ENCODE assay signal across 16 cellular contexts in genomic region chr17:58703137-58703846, GRCh38. TPM values are rescaled to one million over a fixed set of nuclear protein-coding genes. Genes with fewer than 3 reads are reported as not detected.
DNase-seq lines count a peak whose midpoint lies in the region; ATAC-seq, FAIRE-seq and TF ChIP-seq lines count a peak whose summit lies in the region.
"Had no signal": no experiment of that assay in that cellular context is flagged by ENCODE, and none has a peak within 500 bp of the region (broad histone marks: within the 10 kb centered on the region; RNA-seq: fewer than 3 reads in every experiment).

No MANE protein-coding gene starts in this region.

- H3K4me3 Mint-ChIP-seq in HFFc6 = no peak overlapping the region
- H3K4me3 Mint-ChIP-seq in activated T-helper 1 cell treated with anti-CD3 and anti-CD28 coated beads, Interleukin-12 subunit alpha, Interleukin-12 subunit beta, Interleukin-2, Interleukin-4 antibody, amounts not matched to agents 30 ng/mL and 10 ng/mL and 1 ng/mL, durations not matched to agents 14 hours and 24 hours and 36 hours = no peak overlapping the region
- H3K4me3 Mint-ChIP-seq: activated CD4-positive, alpha-beta T cell treated with anti-CD3 and anti-CD28 coated beads, Interleukin-2, amount 10 ng/mL, durations not matched to agents 7 days and 5 days; activated naive CD4-positive, alpha-beta T cell treated with anti-CD3 and anti-CD28 coated beads, Interleukin-2, amount 10 ng/mL, durations not matched to agents 7 days and 5 days; B cell had no signal

- peaks cover 6% of the 10 kb centered on the region; the same call in 1 of the 2 replicates for H3K36me3 Mint-ChIP-seq in HFFc6 (ENCODE audit: low read depth)
- H3K36me3 Mint-ChIP-seq in activated T-helper 1 cell treated with anti-CD3 and anti-CD28 coated beads, Interleukin-12 subunit alpha, Interleukin-12 subunit beta, Interleukin-2, Interleukin-4 antibody, amounts not matched to agents 30 ng/mL and 10 ng/mL and 1 ng/mL, durations not matched to agents 14 hours and 24 hours and 36 hours (ENCODE audit: low read depth) = peaks cover 40% of the 10 kb centered on the region

- in situ Hi-C loops in ACHN (cut with HindIII; ENCODE audit: low pct_ligation_motif_present, low pct_unique_long_range_greater_than_20kb, low sequenced_read_pairs) = no loop called here

- no peak for FAIRE-seq in urothelium cell line (lab: Jason Lieb, UNC)
- FAIRE-seq: colon, GM19239, kidney had no signal

- ATAC-seq in HG02759 (IDR thresholded peaks at IDR 0.05; ENCODE audit: unreplicated experiment) (no peak), sciatic nerve (no peak)
- ATAC-seq: gastrocnemius medialis had no signal

- intact Hi-C loops in activated T-helper 1 cell treated with anti-CD3 and anti-CD28 coated beads, Interleukin-12 subunit alpha, Interleukin-12 subunit beta, Interleukin-2, Interleukin-4 antibody, amounts not matched to agents 30 ng/mL and 10 ng/mL and 1 ng/mL, durations not matched to agents 14 hours and 24 hours and 36 hours (cut with micrococcal nuclease) = loop anchor here (1.0 to 2.0 kb wide), 3 partner anchors 10 to 298 kb away; no protein-coding TSS in a partner anchor
- intact Hi-C loops in head of caudate nucleus (cut with DNase I) (no loop called here), sciatic nerve (cut with DNase I) (no loop called here)

- H3K4me1 Mint-ChIP-seq in HFFc6 (ENCODE audit: low read depth) = peaks cover 11% of the 10 kb centered on the region
- H3K4me1 Mint-ChIP-seq in activated T-helper 1 cell treated with anti-CD3 and anti-CD28 coated beads, Interleukin-12 subunit alpha, Interleukin-12 subunit beta, Interleukin-2, Interleukin-4 antibody, amounts not matched to agents 30 ng/mL and 10 ng/mL and 1 ng/mL, durations not matched to agents 14 hours and 24 hours and 36 hours (ENCODE audit: low read depth) = peaks cover 48% of the 10 kb centered on the region

- no peaks in the 10 kb centered on the region for H3K27me3 Mint-ChIP-seq in HFFc6 (ENCODE audit: insufficient read depth)
- H3K27me3 Mint-ChIP-seq in activated T-helper 1 cell treated with anti-CD3 and anti-CD28 coated beads, Interleukin-12 subunit alpha, Interleukin-12 subunit beta, Interleukin-2, Interleukin-4 antibody, amounts not matched to agents 30 ng/mL and 10 ng/mL and 1 ng/mL, durations not matched to agents 14 hours and 24 hours and 36 hours (ENCODE audit: insufficient read depth) = no peaks in the 10 kb centered on the region
- H3K27me3 Mint-ChIP-seq: activated CD4-positive, alpha-beta T cell treated with anti-CD3 and anti-CD28 coated beads, Interleukin-2, amount 10 ng/mL, durations not matched to agents 7 days and 5 days; activated naive CD4-positive, alpha-beta T cell treated with anti-CD3 and anti-CD28 coated beads, Interleukin-2, amount 10 ng/mL, durations not matched to agents 7 days and 5 days; B cell had no signal

- H3K9me3 Mint-ChIP-seq in HFFc6 = no peaks in the 10 kb centered on the region
- H3K9me3 Mint-ChIP-seq in activated T-helper 1 cell treated with anti-CD3 and anti-CD28 coated beads, Interleukin-12 subunit alpha, Interleukin-12 subunit beta, Interleukin-2, Interleukin-4 antibody, amounts not matched to agents 30 ng/mL and 10 ng/mL and 1 ng/mL, durations not matched to agents 14 hours and 24 hours and 36 hours = no peaks in the 10 kb centered on the region
- H3K9me3 Mint-ChIP-seq: activated CD4-positive, alpha-beta T cell treated with anti-CD3 and anti-CD28 coated beads, Interleukin-2, amount 10 ng/mL, durations not matched to agents 7 days and 5 days; activated naive CD4-positive, alpha-beta T cell treated with anti-CD3 and anti-CD28 coated beads, Interleukin-2, amount 10 ng/mL, durations not matched to agents 7 days and 5 days had no signal

- TF ChIP-seq CTCF in HFFc6 (IDR thresholded peaks at IDR 0.05) (no peak), fibroblast of the aortic adventitia (IDR thresholded peaks at IDR 0.05; ENCODE audit: insufficient read depth, low read length) (no peak)

- no peak overlapping the region for H3K4me3 ChIP-seq in fibroblast of the aortic adventitia (ENCODE audit: low read depth, low read length)
- H3K4me3 ChIP-seq: gastrocnemius medialis had no signal

- DNase-seq in ACHN (peak; percentile 65), HFFc6 (peak; percentile 42), fibroblast of the aortic adventitia (ENCODE audit: low read depth) (peak; percentile 78), urothelium cell line (ENCODE audit: low spot score) (no peak), head of caudate nucleus (no peak), sciatic nerve (ENCODE audit: low spot score) (no peak)
- DNase-seq in activated T-helper 1 cell treated with anti-CD3 and anti-CD28 coated beads, Interleukin-12 subunit alpha, Interleukin-12 subunit beta, Interleukin-2, Interleukin-4 antibody, amounts not matched to agents 30 ng/mL and 10 ng/mL and 1 ng/mL, durations not matched to agents 14 hours and 24 hours and 36 hours (ENCODE audit: low spot score) = no peak
- DNase-seq: activated CD4-positive, alpha-beta T cell treated with anti-CD3 and anti-CD28 coated beads, Interleukin-2, amount 10 ng/mL, durations not matched to agents 7 days and 5 days; activated naive CD4-positive, alpha-beta T cell treated with anti-CD3 and anti-CD28 coated beads, Interleukin-2, amount 10 ng/mL, durations not matched to agents 7 days and 5 days; DMS53; gastrocnemius medialis; kidney had no signal

- peak overlapping the region; percentile 73; the same call in 1 of the 2 replicates for H3K27ac Mint-ChIP-seq in HFFc6
- H3K27ac Mint-ChIP-seq in activated T-helper 1 cell treated with anti-CD3 and anti-CD28 coated beads, Interleukin-12 subunit alpha, Interleukin-12 subunit beta, Interleukin-2, Interleukin-4 antibody, amounts not matched to agents 30 ng/mL and 10 ng/mL and 1 ng/mL, durations not matched to agents 14 hours and 24 hours and 36 hours = peak overlapping the region; percentile 89
- H3K27ac Mint-ChIP-seq: activated CD4-positive, alpha-beta T cell treated with anti-CD3 and anti-CD28 coated beads, Interleukin-2, amount 10 ng/mL, durations not matched to agents 7 days and 5 days; activated naive CD4-positive, alpha-beta T cell treated with anti-CD3 and anti-CD28 coated beads, Interleukin-2, amount 10 ng/mL, durations not matched to agents 7 days and 5 days; B cell had no signal

RNA-seq across cellular contexts. Expression of gene RAD51C, which starts 10.9 kb away (rescaled TPM):
- 10 to 100 TPM; 20.8 to 27.4 (median 24.8) TPM for total RNA-seq in HFFc6 (2021; fragmentation: NEBNext Ultra II Directional; extraction: Animal tissue kit (Norgen Biotek cat#: 25700))
- 86.3 and 91.2 TPM in 2 replicates for total RNA-seq in activated T-helper 1 cell treated with anti-CD3 and anti-CD28 coated beads, Interleukin-12 subunit alpha, Interleukin-12 subunit beta, Interleukin-2, Interleukin-4 antibody, amounts not matched to agents 30 ng/mL and 10 ng/mL and 1 ng/mL, durations not matched to agents 14 hours and 24 hours and 36 hours
- 4.3 and 35.2 TPM in 2 replicates for total RNA-seq in fibroblast of the aortic adventitia (ENCODE audit: low replicate concordance)
- total RNA-seq in sciatic nerve = 27.8 TPM

RNA-seq across cellular contexts. Expression of gene TEX14, which starts 11.4 kb away (rescaled TPM):
- total RNA-seq in HFFc6 (2021; fragmentation: NEBNext Ultra II Directional; extraction: Animal tissue kit (Norgen Biotek cat#: 25700)) = under 1 TPM in 1 of 6 experiments, not detected in 5; 0.20 TPM
- 0.13 and 0.17 TPM in 2 replicates for total RNA-seq in activated T-helper 1 cell treated with anti-CD3 and anti-CD28 coated beads, Interleukin-12 subunit alpha, Interleukin-12 subunit beta, Interleukin-2, Interleukin-4 antibody, amounts not matched to agents 30 ng/mL and 10 ng/mL and 1 ng/mL, durations not matched to agents 14 hours and 24 hours and 36 hours
- total RNA-seq in fibroblast of the aortic adventitia (ENCODE audit: low replicate concordance) (not detected in 2 replicates), sciatic nerve (0.76 TPM)
- total RNA-seq: gastrocnemius medialis had no signal

RNA-seq across cellular contexts. Expression of gene PPM1E, which starts 52.4 kb away (rescaled TPM):
- total RNA-seq in HFFc6 (2021; fragmentation: NEBNext Ultra II Directional; extraction: Animal tissue kit (Norgen Biotek cat#: 25700)) = not detected
- 0.03 TPM in 1 of 2 replicates, not detected in the other for total RNA-seq in activated T-helper 1 cell treated with anti-CD3 and anti-CD28 coated beads, Interleukin-12 subunit alpha, Interleukin-12 subunit beta, Interleukin-2, Interleukin-4 antibody, amounts not matched to agents 30 ng/mL and 10 ng/mL and 1 ng/mL, durations not matched to agents 14 hours and 24 hours and 36 hours
- total RNA-seq in fibroblast of the aortic adventitia (ENCODE audit: low replicate concordance) (0.41 and 0.45 TPM in 2 replicates), sciatic nerve (0.22 TPM)
- total RNA-seq: activated CD4-positive, alpha-beta T cell treated with anti-CD3 and anti-CD28 coated beads, Interleukin-2, amount 10 ng/mL, durations not matched to agents 7 days and 5 days; B cell had no signal

Comparison
In these comparisons a context has a peak if more than half of its experiments do, and no peak if none do; other contexts are left out.
1. DNase-seq: peak in ACHN (single experiment), HFFc6 (single experiment) and fibroblast of the aortic adventitia (single experiment); none in activated T-helper 1 cell treated with anti-CD3 and anti-CD28 coated beads, Interleukin-12 subunit alpha, Interleukin-12 subunit beta, Interleukin-2, Interleukin-4 antibody, amounts not matched to agents 30 ng/mL and 10 ng/mL and 1 ng/mL, durations not matched to agents 14 hours and 24 hours and 36 hours (single experiment), urothelium cell line (single experiment), head of caudate nucleus (0 of 42) and sciatic nerve (single experiment).